8 cellular contexts compared by ENCODE assay signal in the genomic region with DNA sequence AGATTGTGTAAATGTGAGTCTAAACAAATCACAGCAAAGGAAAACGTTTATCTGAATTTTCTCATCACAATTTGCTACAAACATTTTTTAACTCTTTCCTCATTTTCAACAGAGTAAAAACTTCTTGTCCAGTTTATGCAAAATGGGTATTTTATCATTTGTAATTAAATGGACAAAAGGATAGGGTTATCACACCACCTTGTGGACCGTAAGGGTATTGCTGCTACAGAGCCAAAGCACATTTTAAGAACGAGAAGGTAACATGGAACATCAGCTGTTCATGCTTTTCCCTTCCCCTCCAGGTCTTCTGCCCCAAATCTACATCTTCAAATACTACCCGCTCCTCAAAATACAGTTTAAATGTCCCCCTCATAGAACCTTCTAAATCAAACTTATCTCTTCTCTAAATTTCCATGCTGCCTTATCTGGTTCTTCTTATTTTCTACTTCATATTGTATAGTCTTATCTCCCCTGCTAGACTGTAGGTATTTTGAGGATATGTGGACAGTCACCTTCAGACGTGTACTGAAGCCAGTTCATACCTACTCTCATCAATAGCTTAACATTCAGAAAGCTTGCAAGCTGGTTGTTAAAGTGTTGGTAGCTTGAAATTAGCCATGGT. TPM values are rescaled to one million over a fixed set of nuclear protein-coding genes. Genes with fewer than 3 reads are reported as not detected.
DNase-seq lines count a peak whose midpoint lies in the region; ATAC-seq, FAIRE-seq and TF ChIP-seq lines count a peak whose summit lies in the region.

No MANE protein-coding gene starts in this region.

- H4K8ac ChIP-seq in H1 (ENCODE audit: extremely low read depth, insufficient read depth, low read length): no peak overlapping the region

- no peaks in the 10 kb centered on the region for H3K23me2 ChIP-seq in H1 (ENCODE audit: low read depth, low read length)

- no peaks in the 10 kb centered on the region for H3K9me3 ChIP-seq in H1 (ENCODE audit: insufficient read depth in 2 of 2, low read depth in 1 of 2, low read length in 1 of 2)

- no peak overlapping the region for H4K5ac ChIP-seq in H1 (ENCODE audit: insufficient read length, low read depth, low read length)

- 30% methylated on average over 5 of the region's 5 CpGs; no CpG with 5 or more reads in 1 of the 2 experiments for WGBS in H1 (ENCODE audit: extremely low coverage in 1 of 2, insufficient coverage in 1 of 2, insufficient read length in 1 of 2, insufficient replicate concordance in 2 of 2, low coverage in 1 of 2, low lambda C conversion rate in 2 of 2, missing lambda C conversion rate in 1 of 2), 2 experiments

- no peak overlapping the region for H2BK20ac ChIP-seq in H1 (ENCODE audit: low read length)

- ATAC-seq in GM19463 (IDR thresholded peaks at IDR 0.05; ENCODE audit: unreplicated experiment) (peak; percentile 64), HG03565 (IDR thresholded peaks at IDR 0.05; ENCODE audit: unreplicated experiment) (peak; percentile 78), SK-N-SH treated with all-trans-retinoic acid at 6 μM for 48 hours (peak; percentile 78)

- no peak overlapping the region for H4K91ac ChIP-seq in H1 (replicated peaks; ENCODE audit: insufficient read length, low read length)

- no peak overlapping the region for H2BK15ac ChIP-seq in H1 (ENCODE audit: low read length)

- no peak overlapping the region for H3K9ac ChIP-seq in H1 (replicated peaks in 1 of 4; ENCODE audit: extremely low read depth in 1 of 4, low read depth in 3 of 4, low read length in 3 of 4)

- POLR2A ChIA-PET in H1 (lab: Charles Lee; ENCODE audit: partially characterized antibody): no interaction called here

- H3K23ac ChIP-seq in H1 (ENCODE audit: insufficient read length): no peak overlapping the region

- no peak for TF ChIP-seq EP300 in H1 (IDR thresholded peaks at IDR 0.05; ENCODE audit: borderline replicate concordance in 1 of 2, low read depth in 2 of 2, low read length in 2 of 2)

- H3K4ac ChIP-seq in H1 (replicated peaks; ENCODE audit: insufficient read length, low read depth, low read length): no peak overlapping the region

- no peak overlapping the region for H2BK5ac ChIP-seq in H1 (ENCODE audit: low read depth, low read length)

- no peaks in the 10 kb centered on the region for H3K4me1 ChIP-seq in H1 (replicated peaks in 1 of 4; ENCODE audit: control insufficient read depth in 3 of 4, insufficient read depth in 4 of 4, low read length in 3 of 4)

- no peak overlapping the region for H2BK12ac ChIP-seq in H1 (ENCODE audit: low read depth, low read length)

- no peak overlapping the region for H3K4me3 ChIP-seq in H1 (ENCODE audit: extremely low read depth in 1 of 4, insufficient read depth in 2 of 4, low read depth in 3 of 4, low read length in 4 of 4)

- no peak overlapping the region for H3K56ac ChIP-seq in H1 (replicated peaks; ENCODE audit: insufficient read length, low read depth, low read length)

- H4K20me1 ChIP-seq in H1 (replicated peaks in 1 of 2; ENCODE audit: control insufficient read depth in 1 of 2, insufficient read depth in 2 of 2, low read length in 2 of 2): no peaks in the 10 kb centered on the region

- CTCF ChIA-PET in H1 (lab: Charles Lee; ENCODE audit: partially characterized antibody): interaction anchor here (0.6 to 1.8 kb wide), 17 partner anchors 9 to 1094 kb away, joined by 3 to 5 read pairs (median 4); no protein-coding TSS in a partner anchor

- H3K4me2 ChIP-seq in H1 (ENCODE audit: insufficient read depth in 1 of 2, low read depth in 2 of 2, low read length in 2 of 2): no peak overlapping the region

- H2AK5ac ChIP-seq in H1 (ENCODE audit: low read depth, low read length): no peak overlapping the region

- DNase-seq in SIG-M5 treated with dmso at 0.1 percent for 504 hours (lab: John Stamatoyannopoulos, UW; ENCODE audit: unreplicated experiment) (peak; percentile 69), SIG-M5 (lab: John Stamatoyannopoulos, UW) (no peak), H1 (ENCODE audit: low read depth in 1 of 2, low spot score in 2 of 2) (no peak), myocyte (ENCODE audit: low read depth) (peak; percentile 53), COR-L47 (lab: John Stamatoyannopoulos, UW) (no peak)

- TF ChIP-seq CTCF in H1 (IDR thresholded peaks at IDR 0.05; ENCODE audit: control extremely low read depth in 1 of 3, insufficient read depth in 1 of 3, low read depth in 1 of 3, low read length in 3 of 3): peak in 2 of 3 experiments; percentile 58 to 78; a peak in 2 of 4 replicates

- no peaks in the 10 kb centered on the region for H3K36me3 ChIP-seq in H1 (ENCODE audit: control insufficient read depth in 2 of 4, insufficient read depth in 4 of 4, low read length in 3 of 4)

- no peak overlapping the region for H2AFZ ChIP-seq in H1 (ENCODE audit: low read length)

- no peaks in the 10 kb centered on the region for H3K79me1 ChIP-seq in H1 (ENCODE audit: low read depth, low read length)

- no peaks in the 10 kb centered on the region for H3K27me3 ChIP-seq in H1 (replicated peaks in 1 of 4; ENCODE audit: control insufficient read depth in 3 of 4, extremely low read depth in 1 of 4, insufficient read depth in 3 of 4, low read length in 3 of 4)

- no peak overlapping the region for H3K14ac ChIP-seq in H1 (ENCODE audit: insufficient read length)

- no peaks in the 10 kb centered on the region for H3K79me2 ChIP-seq in H1 (ENCODE audit: control insufficient read depth in 1 of 2, insufficient read depth in 2 of 2, low read length in 2 of 2)

- H2BK120ac ChIP-seq in H1 (replicated peaks; ENCODE audit: low read depth, low read length): no peak overlapping the region

- H3K18ac ChIP-seq in H1 (ENCODE audit: extremely low read depth, low read length): no peak overlapping the region

- peak; percentile 84 to 85 for TF ChIP-seq RAD21 in H1 (IDR thresholded peaks at IDR 0.05 in 1 of 2, conservative IDR thresholded peaks at IDR 0.05 in 1 of 2; ENCODE audit: low read depth in 2 of 2, low read length in 2 of 2)

- TF ChIP-seq POLR2A in H1 (IDR thresholded peaks at IDR 0.05; ENCODE audit: control extremely low read depth in 1 of 2, low read depth in 2 of 2, low read length in 2 of 2): no peak

- peak; percentile 92 for FAIRE-seq in H1 (lab: Jason Lieb, UNC)

- H3K27ac ChIP-seq in H1 (ENCODE audit: low read depth, low read length): no peak overlapping the region

TF ChIP-seq in SK-N-SH treated with all-trans-retinoic acid at 6 μM for 48 hours, 23 proteins besides CTCF, POLR2A, EP300 and RAD21 (continues in another document):
- TF ChIP-seq TCF4 (CRISPR knock-in tag; IDR thresholded peaks at IDR 0.05; ENCODE audit: borderline replicate concordance): no peak
- no peak for TF ChIP-seq ZNF8 (CRISPR knock-in tag; IDR thresholded peaks at IDR 0.05)
- no peak for TF ChIP-seq OSR1 (CRISPR knock-in tag; IDR thresholded peaks at IDR 0.05)
- TF ChIP-seq ZC3H10 (CRISPR knock-in tag; IDR thresholded peaks at IDR 0.05): no peak
- TF ChIP-seq RARB (CRISPR knock-in tag; IDR thresholded peaks at IDR 0.05): no peak
- no peak for TF ChIP-seq ZNF70 (CRISPR knock-in tag; IDR thresholded peaks at IDR 0.05)
- no peak for TF ChIP-seq POU6F1 (CRISPR knock-in tag; IDR thresholded peaks at IDR 0.05; ENCODE audit: borderline replicate concordance, low read depth)
- no peak for TF ChIP-seq ZFP30 (CRISPR knock-in tag; IDR thresholded peaks at IDR 0.05)

TF ChIP-seq in H1, 55 proteins besides CTCF, POLR2A, EP300 and RAD21:
- TF ChIP-seq EGR1 (IDR thresholded peaks at IDR 0.05; ENCODE audit: borderline replicate concordance, low read depth, low read length) (no peak), RFX5 (IDR thresholded peaks at IDR 0.05; ENCODE audit: borderline replicate concordance, low read depth, low read length) (no peak), ATF3 (IDR thresholded peaks at IDR 0.05; ENCODE audit: insufficient read depth, low read depth, low read length) (no peak), CHD2 (IDR thresholded peaks at IDR 0.05; ENCODE audit: low read length) (no peak), JUND (IDR thresholded peaks at IDR 0.05; ENCODE audit: low read length) (no peak), SP4 (IDR thresholded peaks at IDR 0.05; ENCODE audit: low read length) (no peak), ASH2L (IDR thresholded peaks at IDR 0.05; ENCODE audit: low read length) (no peak), GABPA (IDR thresholded peaks at IDR 0.05; ENCODE audit: borderline replicate concordance, insufficient read depth, low read length) (no peak), YY1 (IDR thresholded peaks at IDR 0.05; ENCODE audit: low read depth, low read length) (no peak), RXRA (IDR thresholded peaks at IDR 0.05; ENCODE audit: insufficient read depth, low read depth, low read length) (no peak), SP1 (IDR thresholded peaks at IDR 0.05; ENCODE audit: low read depth, low read length) (no peak), CBX5 (IDR thresholded peaks at IDR 0.05; ENCODE audit: low read depth, low read length) (no peak), TCF12 (IDR thresholded peaks at IDR 0.05; ENCODE audit: low read depth, low read length) (no peak), GTF2F1 (IDR thresholded peaks at IDR 0.05; ENCODE audit: borderline replicate concordance, low read depth, low read length) (no peak), SIRT6 (IDR thresholded peaks at IDR 0.05; ENCODE audit: low read length) (no peak), TAF1 (IDR thresholded peaks at IDR 0.05; ENCODE audit: low read depth, low read length) (no peak), BCL11A (IDR thresholded peaks at IDR 0.05; ENCODE audit: low read depth in 2 of 2, low read length in 2 of 2) (no peak), BRCA1 (IDR thresholded peaks at IDR 0.05; ENCODE audit: low read depth, low read length) (no peak), KDM4A (IDR thresholded peaks at IDR 0.05; ENCODE audit: low read depth, low read length, severe bottlenecking) (no peak), NRF1 (IDR thresholded peaks at IDR 0.05; ENCODE audit: low read depth, low read length) (no peak)

RNA-seq across cellular contexts. Expression of gene SETMAR, which starts 12.8 kb away (rescaled TPM):
- total RNA-seq in H1 (2021; fragmentation: NEBNext Ultra II Directional; extraction: Animal tissue kit (Norgen Biotek cat#: 25700)): 25.3 and 25.6 TPM in 2 replicates
- polyA plus RNA-seq in H1 (2011; rRNA removed): 11.5 and 16.1 TPM in 2 replicates
- polyA plus RNA-seq in H1 (2011; cell fraction: cytosol; rRNA removed): 18.0 TPM
- 20.7 TPM for polyA plus RNA-seq in H1 (2011; cell fraction: nucleus; rRNA removed)
- polyA plus RNA-seq in H1 (2012, experiment 1 of 2): 20.6 to 28.5 TPM (median 24.0 TPM) in 4 replicates
- 2.6 TPM for polyA plus RNA-seq in H1 (2012, experiment 2 of 2)
- polyA plus RNA-seq in H1 (2013, experiment 1 of 2): 22.2 TPM
- polyA plus RNA-seq in H1 (2013, experiment 2 of 2): 19.2 TPM
- 35.3 and 39.6 TPM in 2 replicates for polyA minus RNA-seq in H1 (2011; rRNA and poly(A)+ RNA removed)
- 11.8 TPM for polyA minus RNA-seq in H1 (2011; cell fraction: cytosol; rRNA and poly(A)+ RNA removed)
- polyA minus RNA-seq in H1 (2011; cell fraction: nucleus; rRNA and poly(A)+ RNA removed): 72.1 TPM
- 15.2 and 15.4 TPM in 2 replicates for total RNA-seq in myocyte
- 10.4 TPM for polyA plus RNA-seq in myocyte (2012)

Comparison
In these comparisons a context has a peak if more than half of its experiments do, and no peak if none do; other contexts are left out.
1. DNase-seq: peak in SIG-M5 treated with dmso at 0.1 percent for 504 hours (single experiment) and myocyte (single experiment); none in SIG-M5 (single experiment), H1 (0 of 2) and COR-L47 (single experiment).
2. Peak in every context shown above with its lines, with median percentiles within 50 percentile points of each other: ATAC-seq.